In the genomic region with DNA sequence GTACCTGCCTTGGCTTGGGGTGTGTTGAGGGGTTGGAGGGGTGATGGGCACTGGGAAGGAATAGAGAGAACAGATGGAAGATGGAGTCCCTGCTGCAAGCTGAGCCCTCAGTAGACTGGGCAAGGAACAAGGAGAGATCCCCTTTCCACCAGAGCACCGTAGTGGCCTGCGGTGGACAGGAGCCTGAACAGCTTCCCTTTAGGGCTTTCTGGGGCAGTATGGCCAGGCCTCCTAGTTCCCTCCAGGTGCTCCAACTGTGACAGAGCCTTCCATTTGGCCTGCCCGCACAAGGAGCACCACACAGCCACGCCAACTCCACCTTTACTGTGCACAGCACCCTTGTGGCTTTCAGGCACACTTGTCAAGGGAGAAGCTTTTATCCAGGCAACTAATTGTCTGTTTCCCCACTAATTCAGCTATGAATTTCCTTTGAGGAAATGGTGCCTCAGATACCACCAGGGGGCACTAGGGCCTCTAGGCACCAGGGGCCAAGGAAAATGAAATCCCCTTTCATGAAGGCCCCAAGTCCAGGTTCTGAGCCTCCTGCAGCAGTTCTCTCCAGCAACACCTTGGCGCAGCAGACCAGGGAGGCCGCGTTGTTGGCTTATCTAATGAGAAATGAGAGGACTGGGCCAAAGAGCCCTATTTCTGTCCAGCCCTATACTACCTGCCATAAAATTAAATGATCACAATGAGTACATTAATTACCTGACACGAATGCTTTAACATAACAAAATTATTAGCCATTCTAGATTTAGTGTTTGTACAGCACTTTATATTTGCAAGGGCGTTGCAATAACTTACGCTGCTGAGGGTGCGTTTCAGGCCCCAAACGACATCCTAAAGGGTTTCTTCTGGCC, we compare ENCODE assay signal across 9 cellular contexts. TPM values are rescaled to one million over a fixed set of nuclear protein-coding genes. Genes with fewer than 3 reads are reported as not detected.
DNase-seq lines count a peak whose midpoint lies in the region; ATAC-seq, FAIRE-seq and TF ChIP-seq lines count a peak whose summit lies in the region.
"Had no signal": no experiment of that assay in that cellular context is flagged by ENCODE, and none has a peak within 500 bp of the region (broad histone marks: within the 10 kb centered on the region; RNA-seq: fewer than 3 reads in every experiment).

No MANE protein-coding gene starts in this region.

- in situ Hi-C loops in KBM-7 (cut with MboI; ENCODE audit: low pct_unique_long_range_greater_than_20kb, low sequenced_read_pairs), result loop anchor here (25.0 kb wide), 1 partner anchor 209 kb away; no protein-coding TSS in a partner anchor
- in situ Hi-C loops in SK-MEL-5 (cut with HindIII; ENCODE audit: low pct_unique_long_range_greater_than_20kb, low sequenced_read_pairs), result no loop called here

- H3K27ac Mint-ChIP-seq in astrocyte (ENCODE audit: unreplicated experiment), result no peak overlapping the region
- H3K27ac Mint-ChIP-seq: stimulated activated naive CD8-positive, alpha-beta T cell treated with anti-CD3 and anti-CD28 coated beads, Interleukin-15, Interleukin-2, amounts not matched to agents 100 ng/mL and 50 ng/mL, for 24 hours had no signal

- H3K4me2 ChIP-seq in astrocyte (ENCODE audit: low read length), result no peak overlapping the region

- FAIRE-seq in astrocyte (lab: Jason Lieb, UNC), result peak; percentile 50

- H3K27me3 Mint-ChIP-seq in astrocyte (ENCODE audit: low read depth, unreplicated experiment), result peaks cover 23% of the 10 kb centered on the region
- H3K27me3 Mint-ChIP-seq: stimulated activated naive CD8-positive, alpha-beta T cell treated with anti-CD3 and anti-CD28 coated beads, Interleukin-15, Interleukin-2, amounts not matched to agents 100 ng/mL and 50 ng/mL, for 24 hours had no signal

- no peaks in the 10 kb centered on the region for H3K36me3 ChIP-seq in astrocyte (ENCODE audit: insufficient read depth, low read length)

- H2AFZ ChIP-seq in astrocyte (ENCODE audit: low read depth, low read length), result no peak overlapping the region

- DNase-seq in DMS153 treated with DMSO at 0.1 percent for 48 hours (lab: John Stamatoyannopoulos, UW; ENCODE audit: unreplicated experiment), result peak; percentile 42
- DNase-seq in KBM-7, result peak; percentile 73
- DNase-seq in SK-MEL-5 (ENCODE audit: low read depth, low spot score), result peak; percentile 70
- DNase-seq in astrocyte (ENCODE audit: low read depth), result peak; percentile 16
- peak; percentile 60 for DNase-seq in iPS DF 4.7 (ENCODE audit: extremely low read depth, low spot score)
- DNase-seq in stimulated activated CD4-positive, alpha-beta T cell treated with anti-CD3 and anti-CD28 coated beads, Interleukin-12 subunit alpha, Interleukin-12 subunit beta, amount 100 ng/mL, for 4 hours, result peak; percentile 21
- no peak for DNase-seq in NCI-H187 treated with DMSO at 0.1 percent for 48 hours (lab: John Stamatoyannopoulos, UW)

- H4K20me1 ChIP-seq in astrocyte (ENCODE audit: insufficient read depth, low read length), result no peaks in the 10 kb centered on the region

- no peaks in the 10 kb centered on the region for H3K9me3 ChIP-seq in astrocyte (ENCODE audit: insufficient read depth, low read depth, low read length)

- no peak overlapping the region for H3K27ac ChIP-seq in astrocyte (ENCODE audit: low read depth, low read length)

- H3K27me3 ChIP-seq in astrocyte (ENCODE audit: insufficient read depth, low read length), result no peaks in the 10 kb centered on the region

- H3K4me1 Mint-ChIP-seq in astrocyte (ENCODE audit: low read depth, unreplicated experiment), result no peaks in the 10 kb centered on the region

- ATAC-seq in GM18868 (IDR thresholded peaks at IDR 0.05; ENCODE audit: unreplicated experiment), result no peak

- no peak overlapping the region for H3K4me3 Mint-ChIP-seq in astrocyte (ENCODE audit: unreplicated experiment)
- H3K4me3 Mint-ChIP-seq: stimulated activated naive CD8-positive, alpha-beta T cell treated with anti-CD3 and anti-CD28 coated beads, Interleukin-15, Interleukin-2, amounts not matched to agents 100 ng/mL and 50 ng/mL, for 24 hours had no signal

- H3K9ac ChIP-seq in astrocyte (ENCODE audit: low read length), result no peak overlapping the region

- H3K79me2 ChIP-seq in astrocyte (ENCODE audit: insufficient read depth, low read length), result no peaks in the 10 kb centered on the region

- H3K36me3 Mint-ChIP-seq in astrocyte (ENCODE audit: low read depth, unreplicated experiment), result peaks cover 1% of the 10 kb centered on the region

- no peaks in the 10 kb centered on the region for H3K9me3 Mint-ChIP-seq in astrocyte (ENCODE audit: unreplicated experiment)
- H3K9me3 Mint-ChIP-seq: stimulated activated naive CD8-positive, alpha-beta T cell treated with anti-CD3 and anti-CD28 coated beads, Interleukin-15, Interleukin-2, amounts not matched to agents 100 ng/mL and 50 ng/mL, for 24 hours had no signal

- no peaks in the 10 kb centered on the region for H3K4me1 ChIP-seq in astrocyte (ENCODE audit: insufficient read depth, low read length)

- peak; percentile 81 for TF ChIP-seq CTCF in astrocyte (IDR thresholded peaks at IDR 0.05; ENCODE audit: insufficient read depth, low read depth, low read length)

- no peak overlapping the region for H3K4me3 ChIP-seq in astrocyte (ENCODE audit: insufficient read depth, low read depth, low read length)

RNA-seq across cellular contexts. Expression of gene ERI3, which starts 23.1 kb away (rescaled TPM):
- 50.2 and 52.8 TPM in 2 replicates for total RNA-seq in SK-MEL-5 (2014; rRNA removed; shearing (Covaris generic))
- polyA plus RNA-seq in SK-MEL-5 (2015; cell fraction: cytosol; rRNA removed), result 58.6 and 59.7 TPM in 2 replicates
- 40.7 and 43.8 TPM in 2 replicates for polyA plus RNA-seq in SK-MEL-5 (2015; cell fraction: nucleus; rRNA removed)
- 58.3 and 60.5 TPM in 2 replicates for total RNA-seq in astrocyte

RNA-seq across cellular contexts. Expression of gene RNF220, which starts 26.9 kb away (rescaled TPM):
- total RNA-seq in SK-MEL-5 (2014; rRNA removed; shearing (Covaris generic)), result 60.9 and 68.8 TPM in 2 replicates
- polyA plus RNA-seq in SK-MEL-5 (2015; cell fraction: cytosol; rRNA removed), result 150 and 172 TPM in 2 replicates
- polyA plus RNA-seq in SK-MEL-5 (2015; cell fraction: nucleus; rRNA removed), result 90.3 and 102 TPM in 2 replicates
- 47.1 and 47.4 TPM in 2 replicates for total RNA-seq in astrocyte
